14 cellular contexts compared by ENCODE assay signal in genomic region chr17:64196626-64197025, GRCh38.
DNase-seq lines count a peak whose midpoint lies in the region; ATAC-seq, FAIRE-seq and TF ChIP-seq lines count a peak whose summit lies in the region.
"Had no signal": no experiment of that assay in that cellular context is flagged by ENCODE, and none has a peak within 500 bp of the region (broad histone marks: within the 10 kb centered on the region; RNA-seq: fewer than 3 reads in every experiment).

No MANE protein-coding gene starts in this region.

- peak overlapping the region in 1 of 2 experiments; percentile 31; a peak in 1 of 4 replicates for H4K8ac ChIP-seq in IMR-90 (ENCODE audit: low read depth in 2 of 2, low read length in 2 of 2)

- H3K79me1 ChIP-seq in IMR-90 (ENCODE audit: low read depth in 1 of 2, low read length in 2 of 2): peaks cover 10 to 19% of the 10 kb centered on the region in 2 experiments; a peak in 3 of 4 replicates

- H3K27ac ChIP-seq in AG04450 (ENCODE audit: low read depth, low read length) (peak overlapping the region; percentile 47), IMR-90 (ENCODE audit: insufficient read depth, low read length) (peak overlapping the region; percentile 45; the same call in 1 of the 2 replicates), K562 (ENCODE audit: extremely low read depth, low read depth, low read length) (no peak overlapping the region), PC-9 (no peak overlapping the region)
- H3K27ac ChIP-seq: C4-2B, heart right ventricle had no signal

- peaks cover 7% of the 10 kb centered on the region for H4K20me1 ChIP-seq in IMR-90 (ENCODE audit: insufficient read depth, low read length)
- 0 out of 2 replicates have a peak, but pooled peaks cover 6% of the 10 kb centered on the region for H4K20me1 ChIP-seq in K562 (replicated peaks; ENCODE audit: control insufficient read depth, insufficient read depth, low read length)
- no peaks in the 10 kb centered on the region for H4K20me1 ChIP-seq in PC-9 (ENCODE audit: insufficient read depth)

- no peak overlapping the region for H3K56ac ChIP-seq in IMR-90 (ENCODE audit: extremely low read depth, insufficient read depth, low read length)

- in situ Hi-C loops in IMR-90 (cut with MboI; ENCODE audit: low sequenced_read_pairs) (no loop called here), K562 (cut with MboI) (no loop called here)

- peak overlapping the region; percentile 2; the same call in 1 of the 2 replicates for H3K18ac ChIP-seq in IMR-90 (ENCODE audit: low read depth, low read length)

- intact Hi-C loops in IMR-90 (cut with micrococcal nuclease) (no loop called here), K562 (cut with micrococcal nuclease) (no loop called here), PC-9 (cut with micrococcal nuclease; ENCODE audit: unreplicated experiment) (no loop called here)

- DNase-seq in AG04450 (ENCODE audit: low read depth, low spot score) (no peak), IMR-90 (peak; percentile 88), K562 (ENCODE audit: extremely low read depth in 1 of 4, low spot score in 3 of 4) (no peak), kidney tubule cell (ENCODE audit: low spot score) (peak; percentile 17), NCI-H510A (lab: John Stamatoyannopoulos, UW) (no peak), PC-9 (no peak), NOMO-1 treated with DMSO at 0.1 percent for 48 hours (lab: John Stamatoyannopoulos, UW; ENCODE audit: unreplicated experiment) (no peak)
- DNase-seq: activated naive CD8-positive, alpha-beta T cell treated with anti-CD3 and anti-CD28 coated beads, Interleukin-2, amount 10 ng/mL, durations not matched to agents 7 days and 5 days; heart right ventricle; Karpas-422; NCI-H2107; OCI-M1 had no signal

- no peak overlapping the region for H3K4me3 ChIP-seq in AG04450 (ENCODE audit: low read depth, low read length)
- no peak overlapping the region for H3K4me3 ChIP-seq in IMR-90 (ENCODE audit: insufficient read depth, low read depth, low read length)
- no peak overlapping the region for H3K4me3 ChIP-seq in K562
- H3K4me3 ChIP-seq in PC-9: no peak overlapping the region
- H3K4me3 ChIP-seq: heart right ventricle had no signal

- 0 out of 2 replicates have a peak, but pooled peaks cover 5% of the 10 kb centered on the region for H3F3A ChIP-seq in PC-9 (ENCODE audit: insufficient read depth, low read depth)

- peaks cover 5% of the 10 kb centered on the region; the same call in 1 of the 2 replicates for H3K36me3 ChIP-seq in IMR-90 (ENCODE audit: control insufficient read depth, insufficient read depth, low read length)
- H3K36me3 ChIP-seq in K562 (ENCODE audit: control insufficient read depth, insufficient read depth, low read length): peaks cover 20% of the 10 kb centered on the region; the same call in 2 of the 3 replicates
- no peaks in the 10 kb centered on the region for H3K36me3 ChIP-seq in PC-9 (ENCODE audit: low read depth)

- dilution Hi-C loops in IMR-90 (cut with HindIII; ENCODE audit: low sequenced_read_pairs, unreplicated experiment): no loop called here

- FAIRE-seq in K562 (lab: Jason Lieb, UNC): no peak

- H2AK5ac ChIP-seq in IMR-90 (ENCODE audit: low read depth, low read length): peak overlapping the region; percentile 45; the same call in 1 of the 2 replicates

- ATAC-seq in IMR-90 (ENCODE audit: low read depth) (peak; percentile 81), K562 (no peak), GM18502 (IDR thresholded peaks at IDR 0.05; ENCODE audit: poor library complexity, unreplicated experiment) (no peak)

- TF ChIP-seq RAD21 in IMR-90 (IDR thresholded peaks at IDR 0.05; ENCODE audit: low read length): no peak
- TF ChIP-seq RAD21 in K562 (CRISPR knock-in tag; conservative IDR thresholded peaks at IDR 0.05 in 1 of 2, IDR thresholded peaks at IDR 0.05 in 1 of 2): no peak

- H3K23ac ChIP-seq in IMR-90 (ENCODE audit: low read depth, low read length): no peak overlapping the region

- no peak overlapping the region for H2AK9ac ChIP-seq in IMR-90 (replicated peaks; ENCODE audit: low read depth, low read length, poor library complexity)

- H3K9me1 ChIP-seq in IMR-90 (ENCODE audit: insufficient read depth, low read length) (peaks cover 15% of the 10 kb centered on the region), K562 (ENCODE audit: control insufficient read depth, insufficient read depth, low read length) (no peaks in the 10 kb centered on the region)

- peak overlapping the region; percentile 41; the same call in 1 of the 2 replicates for H2BK20ac ChIP-seq in IMR-90 (ENCODE audit: low read depth, low read length)

- CTCF ChIA-PET in AG04450 (lab: Charles Lee): interaction anchor here (0.6 to 0.7 kb wide), 2 partner anchors 63 to 225 kb away, joined by 5 to 6 read pairs; no protein-coding TSS in a partner anchor
- CTCF ChIA-PET in IMR-90 (lab: Yijun Ruan, JAX): interaction anchor here (0.8 kb wide), 1 partner anchor 10 kb away, joined by 5 read pairs; no protein-coding TSS in a partner anchor
- CTCF ChIA-PET in K562 (lab: Yijun Ruan, JAX; ENCODE audit: low intra/inter-chr PET ratio): no interaction called here
- CTCF ChIA-PET in PC-9 (lab: Charles Lee): no interaction called here

- POLR2A ChIA-PET in AG04450 (lab: Yijun Ruan, JAX) (interaction anchor here (0.6 to 1.0 kb wide), 3 partner anchors 51 to 230 kb away, joined by 3 to 11 read pairs (median 3); no protein-coding TSS in a partner anchor), IMR-90 (lab: Charles Lee; ENCODE audit: unreplicated experiment) (no interaction called here), K562 (lab: Yijun Ruan, JAX) (no interaction called here), PC-9 (lab: Charles Lee; ENCODE audit: unreplicated experiment) (interaction anchor here (0.7 kb wide), 2 partner anchors 19 to 46 kb away, joined by 3 to 22 read pairs; no protein-coding TSS in a partner anchor)

- no peak overlapping the region for H2AFZ ChIP-seq in IMR-90 (replicated peaks; ENCODE audit: low read length, poor library complexity)
- no peak overlapping the region for H2AFZ ChIP-seq in K562 (ENCODE audit: low read depth, low read length)
- H2AFZ ChIP-seq in PC-9: no peak overlapping the region

- BruUV-seq in IMR-90 (replicated peaks; lab: Mats Ljungman, UMichigan) (no TSS peak), K562 (replicated peaks; lab: Mats Ljungman, UMichigan) (no TSS peak), PC-9 (replicated peaks; lab: Mats Ljungman, UMichigan) (no TSS peak)

- H3K4ac ChIP-seq in IMR-90 (ENCODE audit: low read depth, low read length): 0 out of 2 replicates have a peak overlapping the region, but pooled peaks have one; percentile 17

- no peak for TF ChIP-seq EP300 in K562 (IDR thresholded peaks at IDR 0.05; ENCODE audit: low read length)

- no peak overlapping the region for H4K91ac ChIP-seq in IMR-90 (ENCODE audit: insufficient read depth, low read depth, low read length)

- TF ChIP-seq POLR2A in IMR-90 (IDR thresholded peaks at IDR 0.05; ENCODE audit: low read depth, low read length): no peak
- no peak for TF ChIP-seq POLR2A in K562 (conservative IDR thresholded peaks at IDR 0.05)

- H3K27me3 ChIP-seq in AG04450 (ENCODE audit: control insufficient read depth, insufficient read depth, low read length): no peaks in the 10 kb centered on the region
- no peaks in the 10 kb centered on the region for H3K27me3 ChIP-seq in IMR-90 (ENCODE audit: control insufficient read depth, insufficient read depth, low read length)
- no peaks in the 10 kb centered on the region for H3K27me3 ChIP-seq in K562 (ENCODE audit: control insufficient read depth in 2 of 2, insufficient read depth in 2 of 2, low read length in 2 of 2)
- no peaks in the 10 kb centered on the region for H3K27me3 ChIP-seq in PC-9 (ENCODE audit: insufficient read depth, low read depth)
- H3K27me3 ChIP-seq: heart right ventricle had no signal

- no peak overlapping the region for H2BK15ac ChIP-seq in IMR-90 (ENCODE audit: low read depth, low read length)

- H3K9me3 ChIP-seq in AG04450 (ENCODE audit: control insufficient read depth, insufficient read depth, low read length) (peaks cover 4% of the 10 kb centered on the region; the same call in 1 of the 2 replicates), IMR-90 (ENCODE audit: control insufficient read depth, insufficient read depth, low read length) (no peaks in the 10 kb centered on the region), K562 (replicated peaks; ENCODE audit: control insufficient read depth, insufficient read depth, low read depth, low read length) (no peaks in the 10 kb centered on the region), PC-9 (ENCODE audit: insufficient read depth, low read depth) (no peaks in the 10 kb centered on the region)

- peak overlapping the region; percentile 27; the same call in 1 of the 2 replicates for H3K14ac ChIP-seq in IMR-90 (replicated peaks; ENCODE audit: low read depth, low read length)

- no peaks in the 10 kb centered on the region for H3K9me2 ChIP-seq in PC-9 (ENCODE audit: insufficient read depth)

- no CpG with 5 or more reads among the region's 4 CpGs for WGBS in IMR-90 (ENCODE audit: extremely low coverage in 2 of 2, insufficient read length in 1 of 2), 2 experiments
- 70% methylated on average over 4 of the region's 4 CpGs for WGBS in K562 (ENCODE audit: insufficient coverage, low coverage, missing lambda C conversion rate)

- no peak overlapping the region for H3K9ac ChIP-seq in IMR-90 (ENCODE audit: low read depth, low read length)
- no peak overlapping the region for H3K9ac ChIP-seq in K562 (ENCODE audit: insufficient read depth in 1 of 2, low read depth in 2 of 2, low read length in 2 of 2)

- H3K4me1 ChIP-seq in IMR-90 (ENCODE audit: control insufficient read depth, insufficient read depth, low read length): peaks cover 11% of the 10 kb centered on the region
- peaks cover 2 to 9% of the 10 kb centered on the region in 2 experiments; a peak in 2 of 5 replicates for H3K4me1 ChIP-seq in K562 (replicated peaks in 1 of 2; ENCODE audit: control insufficient read depth in 2 of 2, insufficient read depth in 2 of 2, low read length in 2 of 2)
- no peaks in the 10 kb centered on the region for H3K4me1 ChIP-seq in PC-9 (replicated peaks; ENCODE audit: insufficient read depth)

- peak overlapping the region; percentile 54 for H2BK5ac ChIP-seq in IMR-90 (ENCODE audit: low read depth, low read length, poor library complexity, severe bottlenecking)

- peak overlapping the region; percentile 9; the same call in 1 of the 2 replicates for H2BK120ac ChIP-seq in IMR-90 (ENCODE audit: low read depth, low read length)

- peaks cover 16% of the 10 kb centered on the region; the same call in 1 of the 3 replicates for H3K79me2 ChIP-seq in K562 (ENCODE audit: control insufficient read depth, insufficient read depth, low read length)
- H3K79me2 ChIP-seq in PC-9 (ENCODE audit: low read depth): no peaks in the 10 kb centered on the region

- peak overlapping the region; percentile 23; the same call in 1 of the 2 replicates for H3K4me2 ChIP-seq in IMR-90 (ENCODE audit: low read depth, low read length)
- no peak overlapping the region for H3K4me2 ChIP-seq in K562 (ENCODE audit: insufficient read depth, low read length)
- H3K4me2 ChIP-seq in PC-9: no peak overlapping the region

- no peak for TF ChIP-seq CTCF in AG04450 (IDR thresholded peaks at IDR 0.05; ENCODE audit: low read depth, low read length)
- no peak for TF ChIP-seq CTCF in IMR-90 (conservative IDR thresholded peaks at IDR 0.05; ENCODE audit: low read depth, low read length)
- TF ChIP-seq CTCF in K562 (IDR thresholded peaks at IDR 0.05 in 2 of 3, conservative IDR thresholded peaks at IDR 0.05 in 1 of 3; ENCODE audit: insufficient read depth in 2 of 3, low read depth in 1 of 3, low read length in 3 of 3): no peak
- TF ChIP-seq CTCF in PC-9 (conservative IDR thresholded peaks at IDR 0.05): no peak

- 0 out of 2 replicates have a peak overlapping the region, but pooled peaks have one; percentile 0 for H4K5ac ChIP-seq in IMR-90 (ENCODE audit: low read depth, low read length)

Comparison
In these comparisons a context has a peak if more than half of its experiments do, and no peak if none do; other contexts are left out.
1. DNase-seq: peak in IMR-90 (single experiment) and kidney tubule cell (single experiment); none in AG04450 (single experiment), K562 (0 of 4), NCI-H510A (single experiment), PC-9 (0 of 2) and NOMO-1 treated with DMSO at 0.1 percent for 48 hours (single experiment).
2. H3K27ac ChIP-seq: peak in AG04450 (single experiment) and IMR-90 (single experiment); none in K562 (single experiment) and PC-9 (single experiment).
3. CTCF ChIA-PET loops: an anchor here in AG04450 (0.6 to 0.7 kb wide) and IMR-90 (0.8 kb wide); none called in K562 and PC-9.
4. POLR2A ChIA-PET loops: an anchor here in AG04450 (0.6 to 1.0 kb wide) and PC-9 (0.7 kb wide); none called in IMR-90 and K562.